25 cellular contexts compared by ENCODE assay signal in the genomic region with DNA sequence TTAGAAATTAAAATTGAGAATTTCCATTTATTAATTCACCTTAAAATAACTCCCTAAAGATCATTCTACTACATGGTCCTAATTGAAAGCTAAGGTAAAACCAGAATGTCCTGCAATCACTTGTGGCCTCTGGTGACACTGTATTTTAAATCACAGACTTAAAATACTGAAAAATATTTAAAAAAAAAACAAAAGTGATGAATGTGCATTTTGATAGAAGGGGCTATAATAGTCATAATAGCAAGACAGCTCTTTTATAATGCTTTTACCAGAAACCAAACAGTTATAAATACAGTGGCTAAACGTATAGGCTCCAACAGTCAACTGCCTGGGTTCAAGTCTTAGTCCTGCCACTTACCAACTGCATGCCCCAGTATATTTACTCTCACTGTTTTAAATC. TPM values are rescaled to one million over a fixed set of nuclear protein-coding genes. Genes with fewer than 3 reads are reported as not detected.
DNase-seq lines count a peak whose midpoint lies in the region; ATAC-seq, FAIRE-seq and TF ChIP-seq lines count a peak whose summit lies in the region.
"Had no signal": no experiment of that assay in that cellular context is flagged by ENCODE, and none has a peak within 500 bp of the region (broad histone marks: within the 10 kb centered on the region; RNA-seq: fewer than 3 reads in every experiment).

No MANE protein-coding gene starts in this region.

- 79% methylated on average over 1 of the region's 1 CpG for WGBS in A549 (ENCODE audit: missing lambda C conversion rate)
- 26% methylated on average over 1 of the region's 1 CpG for WGBS in K562 (ENCODE audit: insufficient coverage, low coverage, missing lambda C conversion rate)

- H3K27ac ChIP-seq in A549: no peak overlapping the region
- no peak overlapping the region for H3K27ac ChIP-seq in K562 (ENCODE audit: extremely low read depth, low read depth, low read length)
- H3K27ac ChIP-seq: 22Rv1, BLaER1 had no signal

- H4K20me1 ChIP-seq in K562 (replicated peaks; ENCODE audit: control insufficient read depth, insufficient read depth, low read length): no peaks in the 10 kb centered on the region
- H4K20me1 ChIP-seq: BLaER1 had no signal

- no peaks in the 10 kb centered on the region; the same call in 2 of the 3 replicates for H3K36me3 ChIP-seq in K562 (ENCODE audit: control insufficient read depth, insufficient read depth, low read length)

- in situ Hi-C loops in K562 (cut with MboI): no loop called here

- CTCF ChIA-PET in A549 (lab: Yijun Ruan, JAX) (interaction anchor here (0.6 kb wide), 1 partner anchor 337 kb away, joined by 3 read pairs; no protein-coding TSS in a partner anchor), K562 (lab: Yijun Ruan, JAX; ENCODE audit: low intra/inter-chr PET ratio) (no interaction called here)

- POLR2A ChIA-PET in A549 (lab: Yijun Ruan, JAX): no interaction called here
- POLR2A ChIA-PET in K562 (lab: Yijun Ruan, JAX): no interaction called here

- intact Hi-C loops in activated CD4-positive, alpha-beta T cell treated with anti-CD3 and anti-CD28 coated beads, Interleukin-2, amount 10 ng/mL, durations not matched to agents 24 days and 14 days (cut with micrococcal nuclease): no loop called here
- intact Hi-C loops in K562 (cut with micrococcal nuclease): no loop called here

- TF ChIP-seq POLR2A in A549 (IDR thresholded peaks at IDR 0.05; ENCODE audit: low read length) (no peak), K562 (conservative IDR thresholded peaks at IDR 0.05) (no peak)

- H3K4me1 Mint-ChIP-seq in activated CD4-positive, alpha-beta T cell treated with anti-CD3 and anti-CD28 coated beads, Interleukin-2, amount 10 ng/mL, durations not matched to agents 24 days and 14 days: no peaks in the 10 kb centered on the region
- H3K4me1 Mint-ChIP-seq: CD14-positive monocyte; CD8-positive, alpha-beta memory T cell had no signal

- H3K4me1 ChIP-seq in A549 (peaks cover 12% of the 10 kb centered on the region), K562 (replicated peaks in 1 of 2; ENCODE audit: control insufficient read depth in 2 of 2, insufficient read depth in 2 of 2, low read length in 2 of 2) (no peaks in the 10 kb centered on the region)
- H3K4me1 ChIP-seq: BE2C, BLaER1 had no signal

- H3K9me1 ChIP-seq in K562 (ENCODE audit: control insufficient read depth, insufficient read depth, low read length): no peaks in the 10 kb centered on the region

- no TSS peak for BruUV-seq in K562 (replicated peaks; lab: Mats Ljungman, UMichigan)

- no peak overlapping the region for H3K9ac ChIP-seq in K562 (ENCODE audit: insufficient read depth in 1 of 2, low read depth in 2 of 2, low read length in 2 of 2)
- H3K9ac ChIP-seq: BLaER1 had no signal

- TF ChIP-seq RAD21 in A549 (conservative IDR thresholded peaks at IDR 0.05 in 1 of 2, IDR thresholded peaks at IDR 0.05 in 1 of 2): no peak
- no peak for TF ChIP-seq RAD21 in K562 (CRISPR knock-in tag; conservative IDR thresholded peaks at IDR 0.05 in 1 of 2, IDR thresholded peaks at IDR 0.05 in 1 of 2)

- H3K27ac Mint-ChIP-seq in activated CD4-positive, alpha-beta T cell treated with anti-CD3 and anti-CD28 coated beads, Interleukin-2, amount 10 ng/mL, durations not matched to agents 24 days and 14 days: no peak overlapping the region
- H3K27ac Mint-ChIP-seq: CD14-positive monocyte; CD4-positive, CD25-positive, alpha-beta regulatory T cell; CD8-positive, alpha-beta memory T cell had no signal

- no peaks in the 10 kb centered on the region for H3K9me3 Mint-ChIP-seq in activated CD4-positive, alpha-beta T cell treated with anti-CD3 and anti-CD28 coated beads, Interleukin-2, amount 10 ng/mL, durations not matched to agents 24 days and 14 days
- H3K9me3 Mint-ChIP-seq: CD4-positive, alpha-beta memory T cell; CD4-positive, CD25-positive, alpha-beta regulatory T cell; CD8-positive, alpha-beta memory T cell had no signal

- ATAC-seq in A549 (no peak), K562 (no peak)
- ATAC-seq: GM12878 had no signal

- no peak overlapping the region for H3K4me3 ChIP-seq in A549
- H3K4me3 ChIP-seq in K562: no peak overlapping the region
- H3K4me3 ChIP-seq: BLaER1, GM12878 had no signal

- no peak overlapping the region for H3K4me3 Mint-ChIP-seq in activated CD4-positive, alpha-beta T cell treated with anti-CD3 and anti-CD28 coated beads, Interleukin-2, amount 10 ng/mL, durations not matched to agents 24 days and 14 days
- H3K4me3 Mint-ChIP-seq: CD14-positive monocyte; CD4-positive, alpha-beta memory T cell; CD4-positive, CD25-positive, alpha-beta regulatory T cell; CD8-positive, alpha-beta memory T cell had no signal

- TF ChIP-seq EP300 in A549 (IDR thresholded peaks at IDR 0.05) (no peak), K562 (IDR thresholded peaks at IDR 0.05; ENCODE audit: low read length) (no peak)

- no peaks in the 10 kb centered on the region for H3K79me2 ChIP-seq in K562 (ENCODE audit: control insufficient read depth, insufficient read depth, low read length)

- H3K9me3 ChIP-seq in A549: no peaks in the 10 kb centered on the region
- H3K9me3 ChIP-seq in K562 (replicated peaks; ENCODE audit: control insufficient read depth, insufficient read depth, low read depth, low read length): no peaks in the 10 kb centered on the region
- H3K9me3 ChIP-seq: BE2C, BLaER1 had no signal

- H3K27me3 ChIP-seq in K562 (ENCODE audit: control insufficient read depth in 2 of 2, insufficient read depth in 2 of 2, low read length in 2 of 2): no peaks in the 10 kb centered on the region
- H3K27me3 ChIP-seq: BE2C, BLaER1 had no signal

- no peaks in the 10 kb centered on the region for H3K36me3 Mint-ChIP-seq in activated CD4-positive, alpha-beta T cell treated with anti-CD3 and anti-CD28 coated beads, Interleukin-2, amount 10 ng/mL, durations not matched to agents 24 days and 14 days (ENCODE audit: low read depth)

- peak; percentile 9 for DNase-seq in activated CD4-positive, alpha-beta T cell treated with anti-CD3 and anti-CD28 coated beads, Interleukin-2, amount 10 ng/mL, durations not matched to agents 24 days and 14 days
- DNase-seq in activated CD4-positive, alpha-beta T cell treated with anti-CD3 and anti-CD28 coated beads for 1 hour: no peak
- DNase-seq in A549 (ENCODE audit: low read depth in 1 of 2, low spot score in 1 of 2) (no peak), K562 (ENCODE audit: extremely low read depth in 1 of 4, low spot score in 3 of 4) (no peak), SHP77 treated with DMSO at 0.1 percent for 48 hours (lab: John Stamatoyannopoulos, UW) (no peak)
- DNase-seq: ACHN; BE2C; C1 segment of cervical spinal cord; CD4-positive, alpha-beta memory T cell; CD4-positive, CD25-positive, alpha-beta regulatory T cell; CD8-positive, alpha-beta memory T cell; COR-L47; DMS 273 treated with DMSO at 0.1 percent for 48 hours; DMS153; DMS53; DMS79; DND-41; EL; GDM1 had no signal

- H3K27me3 Mint-ChIP-seq in activated CD4-positive, alpha-beta T cell treated with anti-CD3 and anti-CD28 coated beads, Interleukin-2, amount 10 ng/mL, durations not matched to agents 24 days and 14 days: no peaks in the 10 kb centered on the region
- H3K27me3 Mint-ChIP-seq: CD4-positive, alpha-beta memory T cell; CD4-positive, CD25-positive, alpha-beta regulatory T cell; CD8-positive, alpha-beta memory T cell had no signal

- FAIRE-seq in A549 (lab: Jason Lieb, UNC) (no peak), K562 (lab: Jason Lieb, UNC) (no peak)
- FAIRE-seq: GM12878, GM12892, GM18507 had no signal

- H2AFZ ChIP-seq in K562 (ENCODE audit: low read depth, low read length): no peak overlapping the region

- TF ChIP-seq CTCF in A549 (IDR thresholded peaks at IDR 0.05): no peak
- TF ChIP-seq CTCF in K562 (IDR thresholded peaks at IDR 0.05 in 2 of 3, conservative IDR thresholded peaks at IDR 0.05 in 1 of 3; ENCODE audit: insufficient read depth in 2 of 3, low read depth in 1 of 3, low read length in 3 of 3): no peak

- H3K4me2 ChIP-seq in A549: no peak overlapping the region
- no peak overlapping the region for H3K4me2 ChIP-seq in K562 (ENCODE audit: insufficient read depth, low read length)
- H3K4me2 ChIP-seq: BLaER1 had no signal

TF ChIP-seq in K562, 482 proteins besides CTCF, POLR2A, EP300 and RAD21 (continues in another document):
- peak; percentile 26; the same call in 1 of the 2 replicates for TF ChIP-seq MAFK (IDR thresholded peaks at IDR 0.05; ENCODE audit: low read length)

RNA-seq across cellular contexts. Expression of a gene that starts 21.2 kb away (rescaled TPM):
- total RNA-seq in activated CD4-positive, alpha-beta T cell treated with anti-CD3 and anti-CD28 coated beads, Interleukin-2, amount 10 ng/mL, durations not matched to agents 24 days and 14 days: 14.8 and 18.2 TPM in 2 replicates
- polyA plus RNA-seq in A549 (2011; rRNA removed): 11.3 and 12.6 TPM in 2 replicates
- polyA plus RNA-seq in A549 (2012; cell fraction: cytosol; rRNA removed): 5.3 and 6.5 TPM in 2 replicates
- polyA plus RNA-seq in A549 (2012; cell fraction: nucleus; rRNA removed): 7.4 and 8.8 TPM in 2 replicates
- 7.9 to 8.2 TPM (median 8.0 TPM) in 3 replicates for polyA plus RNA-seq in A549 (2017; fragmentation: RNase III; extraction: RNeasy Plus Mini Kit Qiagen cat#74134 plus additional on column Dnase treatment)
- 27.6 and 29.4 TPM in 2 replicates for polyA minus RNA-seq in A549 (2011; rRNA and poly(A)+ RNA removed)
- 17.7 and 28.7 TPM in 2 replicates for total RNA-seq in K562 (2011; cell fraction: chromatin; rRNA removed; ENCODE audit: low replicate concordance)
- 10.2 and 11.4 TPM in 2 replicates for total RNA-seq in K562 (2011; cell fraction: nucleolus; rRNA removed)
- 16.4 and 16.9 TPM in 2 replicates for total RNA-seq in K562 (2011; cell fraction: nucleoplasm; rRNA removed)
- total RNA-seq in K562 (2014; rRNA removed): 1.9 and 2.5 TPM in 2 replicates
- total RNA-seq in K562 (2014; rRNA removed; fragmentation: Illumina TruSeq; extraction: Trizol): 2.6 and 2.7 TPM in 2 replicates
- 1.8 and 2.1 TPM in 2 replicates for total RNA-seq in K562 (2015; rRNA removed; fragmentation: Illumina TruSeq; extraction: Trizol)
- total RNA-seq in K562 (2021): 3.1 TPM in 2 replicates
- 4.6 and 7.1 TPM in 2 replicates for polyA plus RNA-seq in K562 (2011; rRNA removed)
- 2.8 and 3.0 TPM in 2 replicates for polyA plus RNA-seq in K562 (2011; cell fraction: cytosol; rRNA removed)
- 6.7 and 9.3 TPM in 2 replicates for polyA plus RNA-seq in K562 (2011; cell fraction: nucleus; rRNA removed)
- polyA plus RNA-seq in K562 (2012): 1.5 TPM in 2 replicates
- polyA plus RNA-seq in K562 (2014; fragmentation: Illumina TruSeq; extraction: Trizol): 2.6 and 2.9 TPM in 2 replicates
- polyA plus RNA-seq in K562 (2014; fragmentation: Nextera tagmentation; extraction: Ambion mirVana): 1 to 10 TPM in 1 of 2 experiments, under 1 TPM in 1; 0.60 to 1.3 TPM
- polyA plus RNA-seq in K562 (2014; rRNA removed): 2.6 and 2.9 TPM in 2 replicates
- polyA minus RNA-seq in K562 (2011; rRNA and poly(A)+ RNA removed): 11.9 and 13.9 TPM in 2 replicates
- 2.7 and 6.1 TPM in 2 replicates for polyA minus RNA-seq in K562 (2011; cell fraction: cytosol; rRNA and poly(A)+ RNA removed)
- 5.9 and 6.9 TPM in 2 replicates for polyA minus RNA-seq in K562 (2011; cell fraction: nucleus; rRNA and poly(A)+ RNA removed)
